Comparison of ENCODE assay signal across 10 cellular contexts in genomic region chr4:40185830-40186664, GRCh38. TPM values are rescaled to one million over a fixed set of nuclear protein-coding genes. Genes with fewer than 3 reads are reported as not detected.
DNase-seq lines count a peak whose midpoint lies in the region; ATAC-seq and TF ChIP-seq lines count a peak whose summit lies in the region.
"Had no signal": no experiment of that assay in that cellular context is flagged by ENCODE, and none has a peak within 500 bp of the region (broad histone marks: within the 10 kb centered on the region; RNA-seq: fewer than 3 reads in every experiment).

No MANE protein-coding gene starts in this region.

- no peaks in the 10 kb centered on the region for H3K9me3 Mint-ChIP-seq in activated CD8-positive, alpha-beta memory T cell treated with anti-CD3 and anti-CD28 coated beads, Interleukin-2, amount 10 ng/mL, durations not matched to agents 7 days and 5 days (ENCODE audit: low read depth)
- H3K9me3 Mint-ChIP-seq in T-cell, result no peaks in the 10 kb centered on the region
- H3K9me3 Mint-ChIP-seq in stimulated activated memory B cell treated with anti-CD40 and anti-IgM and Interleukin-4, amounts not matched to agents 10 μg/mL and 1 μg/mL and 100 μg/mL, for 72 hours, result no peaks in the 10 kb centered on the region

- peaks cover 60% of the 10 kb centered on the region for H3K4me1 Mint-ChIP-seq in activated CD8-positive, alpha-beta memory T cell treated with anti-CD3 and anti-CD28 coated beads, Interleukin-2, amount 10 ng/mL, durations not matched to agents 7 days and 5 days
- peaks cover 54 to 61% (median 57%) of the 10 kb centered on the region in 3 donors for H3K4me1 Mint-ChIP-seq in T-cell
- peaks cover 77% of the 10 kb centered on the region for H3K4me1 Mint-ChIP-seq in stimulated activated memory B cell treated with anti-CD40 and anti-IgM and Interleukin-4, amounts not matched to agents 10 μg/mL and 1 μg/mL and 100 μg/mL, for 72 hours

- CTCF ChIA-PET in activated CD8-positive, alpha-beta memory T cell treated with anti-CD3 and anti-CD28 coated beads, Interleukin-2, amount 10 ng/mL, durations not matched to agents 7 days and 5 days (lab: Charles Lee), result interaction anchor here (1.0 to 1.5 kb wide), 5 partner anchors 8 to 131 kb away, joined by 3 to 4 read pairs (median 4); no protein-coding TSS in a partner anchor
- CTCF ChIA-PET in T-cell (lab: Charles Lee), result interaction anchor here (0.5 to 1.2 kb wide), 6 partner anchors 11 to 139 kb away, joined by 3 to 4 read pairs (median 3); partner anchors contain the start of gene RHOH (in 1 of the 2)

- H3K36me3 ChIP-seq in colonic mucosa, result no peaks in the 10 kb centered on the region
- H3K36me3 ChIP-seq: BE2C, upper lobe of left lung had no signal

- DNase-seq in activated CD8-positive, alpha-beta memory T cell treated with anti-CD3 and anti-CD28 coated beads, Interleukin-2, amount 10 ng/mL, durations not matched to agents 7 days and 5 days, result no peak
- DNase-seq in activated CD8-positive, alpha-beta memory T cell treated with anti-CD3 and anti-CD28 coated beads, Interleukin-2, amount 50 U/mL, for 48 hours, result no peak
- no peak for DNase-seq in T-cell
- no peak for DNase-seq in colonic mucosa
- DNase-seq in amygdala (lab: John Stamatoyannopoulos, UW), result no peak
- DNase-seq: BE2C, upper lobe of left lung had no signal

- H3K4me3 ChIP-seq in colonic mucosa, result no peak overlapping the region
- H3K4me3 ChIP-seq: upper lobe of left lung had no signal

- POLR2A ChIA-PET in T-cell (lab: Charles Lee), result interaction anchor here (0.5 to 1.2 kb wide), 4 partner anchors 11 to 115 kb away, joined by 3 read pairs; no protein-coding TSS in a partner anchor

- peak overlapping the region; percentile 61 for H3K27ac Mint-ChIP-seq in activated CD8-positive, alpha-beta memory T cell treated with anti-CD3 and anti-CD28 coated beads, Interleukin-2, amount 10 ng/mL, durations not matched to agents 7 days and 5 days
- peak overlapping the region; percentile 59 to 69 for H3K27ac Mint-ChIP-seq in T-cell
- H3K27ac Mint-ChIP-seq in stimulated activated memory B cell treated with anti-CD40 and anti-IgM and Interleukin-4, amounts not matched to agents 10 μg/mL and 1 μg/mL and 100 μg/mL, for 72 hours, result peak overlapping the region; percentile 87

- no peak overlapping the region for H3K9ac ChIP-seq in colonic mucosa (ENCODE audit: low read depth in 2 of 2, low read length in 2 of 2)

- no peak overlapping the region for H3K4me3 Mint-ChIP-seq in activated CD8-positive, alpha-beta memory T cell treated with anti-CD3 and anti-CD28 coated beads, Interleukin-2, amount 10 ng/mL, durations not matched to agents 7 days and 5 days
- no peak overlapping the region for H3K4me3 Mint-ChIP-seq in T-cell
- peak overlapping the region; percentile 63 for H3K4me3 Mint-ChIP-seq in stimulated activated memory B cell treated with anti-CD40 and anti-IgM and Interleukin-4, amounts not matched to agents 10 μg/mL and 1 μg/mL and 100 μg/mL, for 72 hours

- no peak for TF ChIP-seq CTCF in colonic mucosa (IDR thresholded peaks at IDR 0.05)

- peaks cover 6% of the 10 kb centered on the region for H3K36me3 Mint-ChIP-seq in activated CD8-positive, alpha-beta memory T cell treated with anti-CD3 and anti-CD28 coated beads, Interleukin-2, amount 10 ng/mL, durations not matched to agents 7 days and 5 days
- no peaks in the 10 kb centered on the region for H3K36me3 Mint-ChIP-seq in T-cell
- H3K36me3 Mint-ChIP-seq in stimulated activated memory B cell treated with anti-CD40 and anti-IgM and Interleukin-4, amounts not matched to agents 10 μg/mL and 1 μg/mL and 100 μg/mL, for 72 hours, result no peaks in the 10 kb centered on the region

- no peak overlapping the region for H3K27ac ChIP-seq in colonic mucosa
- H3K27ac ChIP-seq: upper lobe of left lung had no signal

- no peaks in the 10 kb centered on the region for H3K4me1 ChIP-seq in colonic mucosa
- H3K4me1 ChIP-seq: BE2C had no signal

- H3K27me3 Mint-ChIP-seq in activated CD8-positive, alpha-beta memory T cell treated with anti-CD3 and anti-CD28 coated beads, Interleukin-2, amount 10 ng/mL, durations not matched to agents 7 days and 5 days, result no peaks in the 10 kb centered on the region
- no peaks in the 10 kb centered on the region for H3K27me3 Mint-ChIP-seq in T-cell
- no peaks in the 10 kb centered on the region for H3K27me3 Mint-ChIP-seq in stimulated activated memory B cell treated with anti-CD40 and anti-IgM and Interleukin-4, amounts not matched to agents 10 μg/mL and 1 μg/mL and 100 μg/mL, for 72 hours

- ATAC-seq in activated CD8-positive, alpha-beta memory T cell treated with anti-CD3 and anti-CD28 coated beads, Interleukin-2, amount 10 ng/mL, durations not matched to agents 7 days and 5 days, result no peak
- ATAC-seq in HG02852 (IDR thresholded peaks at IDR 0.05; ENCODE audit: unreplicated experiment) (peak; percentile 45), T-cell (replicated peaks in 1 of 4) (no peak), HG02840 (IDR thresholded peaks at IDR 0.05; ENCODE audit: low FRiP score, unreplicated experiment) (no peak)
- ATAC-seq in stimulated activated memory B cell treated with anti-CD40 and anti-IgM and Interleukin-4, amounts not matched to agents 10 μg/mL and 1 μg/mL and 100 μg/mL, for 72 hours, result peak; percentile 91

- H3K9me3 ChIP-seq in colonic mucosa, result no peaks in the 10 kb centered on the region
- H3K9me3 ChIP-seq: BE2C, upper lobe of left lung had no signal

- intact Hi-C loops in colonic mucosa (cut with DNase I), result no loop called here

- H3K27me3 ChIP-seq in colonic mucosa, result no peaks in the 10 kb centered on the region
- H3K27me3 ChIP-seq: BE2C, upper lobe of left lung had no signal

RNA-seq across cellular contexts. Expression of gene RHOH, which starts 10.8 kb away (rescaled TPM):
- 100 to 1,000 TPM; 136 to 145 TPM for total RNA-seq in activated CD8-positive, alpha-beta memory T cell treated with anti-CD3 and anti-CD28 coated beads, Interleukin-2, amount 10 ng/mL, durations not matched to agents 7 days and 5 days
- 100 to 1,000 TPM; 174 to 436 (median 216) TPM for total RNA-seq in T-cell
- 1 to 10 TPM; 1.6 to 2.6 TPM for total RNA-seq in colonic mucosa

Comparison
In these comparisons a context has a peak if more than half of its experiments do, and no peak if none do; other contexts are left out.
1. ATAC-seq: peak in HG02852 (single experiment) and stimulated activated memory B cell treated with anti-CD40 and anti-IgM and Interleukin-4, amounts not matched to agents 10 μg/mL and 1 μg/mL and 100 μg/mL, for 72 hours (single experiment); none in activated CD8-positive, alpha-beta memory T cell treated with anti-CD3 and anti-CD28 coated beads, Interleukin-2, amount 10 ng/mL, durations not matched to agents 7 days and 5 days (single experiment), T-cell (0 of 4) and HG02840 (single experiment).
2. RNA of gene RHOH, which starts 10.8 kb away (total RNA-seq): 174 to 436 TPM in T-cell and 136 to 145 TPM in activated CD8-positive, alpha-beta memory T cell treated with anti-CD3 and anti-CD28 coated beads, Interleukin-2, amount 10 ng/mL, durations not matched to agents 7 days and 5 days; 1.6 to 2.6 TPM in colonic mucosa; every median in the first group is over 10 times any median in the second.
3. Peak in every context shown above with its lines, with median percentiles within 50 percentile points of each other: H3K27ac Mint-ChIP-seq.